8 cellular contexts compared by ENCODE assay signal in genomic region chr18:41954827-41955613, GRCh38. TPM values are rescaled to one million over a fixed set of nuclear protein-coding genes. Genes with fewer than 3 reads are reported as not detected.
DNase-seq lines count a peak whose midpoint lies in the region; ATAC-seq and TF ChIP-seq lines count a peak whose summit lies in the region.

Gene PIK3C3 (plus strand): TSS chr18:41955234. CDS start chr18:41955292, 58 bp downstream.

- H3K9me3 ChIP-seq in Peyer's patch = no peaks in the 10 kb centered on the region
- H3K9me3 ChIP-seq in muscle layer of colon (ENCODE audit: low read length) = no peaks in the 10 kb centered on the region

- H3K27ac ChIP-seq in KMS-11 = peak within 1 kb of the TSS; percentile 6; the same call in 1 of the 2 replicates
- H3K27ac ChIP-seq in Peyer's patch = peak within 1 kb of the TSS; percentile 62 to 74 (median 72)
- H3K27ac ChIP-seq in muscle layer of colon (ENCODE audit: low read depth, low read length) = peak within 1 kb of the TSS; percentile 75

- peak in 1 of 2 donors; percentile 24 for TF ChIP-seq POLR2A in Peyer's patch (IDR thresholded peaks at IDR 0.05)

- DNase-seq in DMS53 treated with DMSO at 0.1 percent for 48 hours (lab: John Stamatoyannopoulos, UW; ENCODE audit: unreplicated experiment) (peak; percentile 91), Peyer's patch (peak; percentile 91 to 98 (median 98))
- peak; percentile 96 for DNase-seq in activated T-cell treated with anti-CD3 and anti-CD28 coated beads, Interleukin-2, amount 50 U/mL, for 48 hours
- DNase-seq in stimulated activated CD8-positive, alpha-beta memory T cell treated with anti-CD3 and anti-CD28 coated beads, Interleukin-7, amount 100 ng/mL, for 24 hours (ENCODE audit: low read depth) = peak; percentile 93

- no peaks in the 10 kb centered on the region for H4K20me1 ChIP-seq in KMS-11 (ENCODE audit: insufficient read depth)

- H3K9ac ChIP-seq in KMS-11 (peak within 1 kb of the TSS; percentile 55), muscle layer of colon (ENCODE audit: low read length) (peak within 1 kb of the TSS; percentile 82)

- peaks cover 28% of the 10 kb centered on the region for H3K79me2 ChIP-seq in KMS-11 (ENCODE audit: insufficient read depth, low read depth)

- no peak within 1 kb of the TSS for H3K4me3 ChIP-seq in KMS-11 (IDR thresholded peaks at IDR 0.05; ENCODE audit: insufficient read depth, low read depth, low read length)
- H3K4me3 ChIP-seq in Peyer's patch = peak within 1 kb of the TSS; percentile 65 to 92 (median 84)
- peak within 1 kb of the TSS; percentile 82 to 95 for H3K4me3 ChIP-seq in muscle layer of colon (ENCODE audit: low read depth in 1 of 2, low read length in 2 of 2)

- H3K4me1 ChIP-seq in KMS-11 (ENCODE audit: low read depth, poor library complexity, severe bottlenecking) = peaks cover 22% of the 10 kb centered on the region
- peaks cover 0 to 13% (median 2%) of the 10 kb centered on the region in 4 donors for H3K4me1 ChIP-seq in Peyer's patch
- peaks cover 9% of the 10 kb centered on the region for H3K4me1 ChIP-seq in muscle layer of colon (ENCODE audit: insufficient read depth, low read length)

- TF ChIP-seq CTCF in KMS-11 (conservative IDR thresholded peaks at IDR 0.05; ENCODE audit: low read depth, low read length) (no peak), Peyer's patch (IDR thresholded peaks at IDR 0.05) (no peak)

- peak within 1 kb of the TSS; percentile 98 for H2AFZ ChIP-seq in KMS-11 (ENCODE audit: low read depth)

- peak; percentile 96 for ATAC-seq in GM21737 (IDR thresholded peaks at IDR 0.05; ENCODE audit: unreplicated experiment)
- peak; percentile 99 for ATAC-seq in esophagus mucosa

- H3K36me3 ChIP-seq in KMS-11 (ENCODE audit: insufficient read depth) = no peaks in the 10 kb centered on the region
- peaks cover 0 to 11% (median 0%) of the 10 kb centered on the region in 3 donors for H3K36me3 ChIP-seq in Peyer's patch
- peaks cover 4% of the 10 kb centered on the region for H3K36me3 ChIP-seq in muscle layer of colon (ENCODE audit: insufficient read depth, low read length)

- peak within 1 kb of the TSS; percentile 84 for H3K4me2 ChIP-seq in KMS-11

- H3K27me3 ChIP-seq in KMS-11 (ENCODE audit: insufficient read depth, low read depth) (no peaks in the 10 kb centered on the region), Peyer's patch (no peaks in the 10 kb centered on the region), muscle layer of colon (ENCODE audit: control insufficient read depth in 1 of 2, insufficient read depth in 2 of 2, low read length in 2 of 2) (no peaks in the 10 kb centered on the region)

RNA-seq across cellular contexts. Expression of gene PIK3C3, which starts in this region (rescaled TPM):
- 10 to 100 TPM; 33.3 to 59.4 (median 39.5) TPM for total RNA-seq in Peyer's patch
- 23.1 TPM for total RNA-seq in esophagus mucosa

Comparison
In these comparisons a context has a peak if more than half of its experiments do, and no peak if none do; other contexts are left out.
1. H3K27ac ChIP-seq: peak in every context shown above with its lines; median percentile 75 in muscle layer of colon; 72 in Peyer's patch; 6 in KMS-11.